15 cellular contexts compared by ENCODE assay signal in the genomic region with DNA sequence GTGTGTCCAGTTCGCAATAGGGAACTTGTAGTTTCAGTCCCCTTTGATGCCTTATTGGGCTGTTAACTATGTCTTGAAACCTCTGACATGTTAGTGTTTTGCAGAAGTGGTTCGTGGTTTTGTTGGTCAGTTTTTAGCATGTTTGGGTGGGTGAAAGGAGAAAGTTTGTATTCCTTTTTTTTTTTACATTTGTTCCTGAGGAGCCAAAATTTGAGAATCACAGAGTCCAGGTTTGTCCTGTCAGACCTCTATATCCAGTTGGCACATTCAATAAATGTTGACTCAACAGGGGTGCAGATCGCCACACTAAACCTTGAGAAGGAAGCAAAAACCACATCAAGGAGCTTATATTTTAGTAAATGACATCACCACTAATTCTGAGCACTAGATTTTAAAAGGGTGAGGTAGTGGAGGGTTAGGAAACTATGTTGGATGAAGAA. TPM values are rescaled to one million over a fixed set of nuclear protein-coding genes. Genes with fewer than 3 reads are reported as not detected.
A peak's percentile ranks its signal among the peaks of the same experiment; 100 is the strongest.
DNase-seq lines count a peak whose midpoint lies in the region; ATAC-seq and TF ChIP-seq lines count a peak whose summit lies in the region.
"Had no signal": no experiment of that assay in that cellular context is flagged by ENCODE, and none has a peak within 500 bp of the region (broad histone marks: within the 10 kb centered on the region; RNA-seq: fewer than 3 reads in every experiment).

No MANE protein-coding gene starts in this region.

- POLR2A ChIA-PET in activated CD8-positive, alpha-beta T cell treated with anti-CD3 and anti-CD28 coated beads, Interleukin-2, amount 10 ng/mL, durations not matched to agents 7 days and 5 days (lab: Charles Lee) = no interaction called here

- no peak overlapping the region for H3K4me3 ChIP-seq in BLaER1
- H3K4me3 ChIP-seq: gastrocnemius medialis, mucosa of descending colon, SJSA1 had no signal

- H3K9ac ChIP-seq in BLaER1 = no peak overlapping the region

- H3K27me3 ChIP-seq in BLaER1 = peaks cover 49% of the 10 kb centered on the region
- H3K27me3 ChIP-seq in foreskin keratinocyte = no peaks in the 10 kb centered on the region
- H3K27me3 ChIP-seq: gastrocnemius medialis, SJSA1 had no signal

- H3K27ac Mint-ChIP-seq in activated CD8-positive, alpha-beta T cell treated with anti-CD3 and anti-CD28 coated beads, Interleukin-2, amount 10 ng/mL, durations not matched to agents 7 days and 5 days = peak overlapping the region; percentile 70
- H3K27ac Mint-ChIP-seq: activated CD4-positive, alpha-beta memory T cell treated with anti-CD3 and anti-CD28 coated beads for 36 hours had no signal

- H3K9me3 ChIP-seq in BLaER1 = no peaks in the 10 kb centered on the region
- H3K9me3 ChIP-seq: gastrocnemius medialis, mucosa of descending colon, SJSA1 had no signal

- no peak for TF ChIP-seq CTCF in foreskin keratinocyte (conservative IDR thresholded peaks at IDR 0.05)

- CTCF ChIA-PET in activated CD8-positive, alpha-beta T cell treated with anti-CD3 and anti-CD28 coated beads, Interleukin-2, amount 10 ng/mL, durations not matched to agents 7 days and 5 days (lab: Charles Lee) = interaction anchor here (0.7 kb wide), 1 partner anchor 121 kb away, joined by 8 read pairs; no protein-coding TSS in a partner anchor

- peak overlapping the region; percentile 24 for H3K4me2 ChIP-seq in BLaER1

- peaks cover 32% of the 10 kb centered on the region; the same call in 1 of the 2 replicates for H4K20me1 ChIP-seq in BLaER1

- DNase-seq in activated CD8-positive, alpha-beta T cell treated with anti-CD3 and anti-CD28 coated beads, Interleukin-2, amount 10 ng/mL, durations not matched to agents 7 days and 5 days = no peak
- DNase-seq in NCI-H1694 treated with DMSO at 0.1 percent for 48 hours (lab: John Stamatoyannopoulos, UW) = no peak
- no peak for DNase-seq in foreskin keratinocyte
- DNase-seq: activated CD4-positive, alpha-beta memory T cell treated with anti-CD3 and anti-CD28 coated beads for 36 hours; gastrocnemius medialis; mucosa of descending colon; NCI-H1092 had no signal

- H3K27me3 Mint-ChIP-seq in activated CD8-positive, alpha-beta T cell treated with anti-CD3 and anti-CD28 coated beads, Interleukin-2, amount 10 ng/mL, durations not matched to agents 7 days and 5 days (ENCODE audit: low read depth) = no peaks in the 10 kb centered on the region
- H3K27me3 Mint-ChIP-seq: activated CD4-positive, alpha-beta memory T cell treated with anti-CD3 and anti-CD28 coated beads for 36 hours had no signal

- peaks cover 16% of the 10 kb centered on the region for H3K4me1 Mint-ChIP-seq in activated CD8-positive, alpha-beta T cell treated with anti-CD3 and anti-CD28 coated beads, Interleukin-2, amount 10 ng/mL, durations not matched to agents 7 days and 5 days (ENCODE audit: low read depth)

- no peak overlapping the region for H3K27ac ChIP-seq in BLaER1
- no peak overlapping the region for H3K27ac ChIP-seq in foreskin keratinocyte
- H3K27ac ChIP-seq: gastrocnemius medialis, SJSA1 had no signal

- H3K36me3 Mint-ChIP-seq in activated CD8-positive, alpha-beta T cell treated with anti-CD3 and anti-CD28 coated beads, Interleukin-2, amount 10 ng/mL, durations not matched to agents 7 days and 5 days (ENCODE audit: low read depth) = peaks cover 18% of the 10 kb centered on the region

- H3K9me3 Mint-ChIP-seq in activated CD8-positive, alpha-beta T cell treated with anti-CD3 and anti-CD28 coated beads, Interleukin-2, amount 10 ng/mL, durations not matched to agents 7 days and 5 days (ENCODE audit: insufficient read depth) = no peaks in the 10 kb centered on the region
- H3K9me3 Mint-ChIP-seq: activated CD4-positive, alpha-beta memory T cell treated with anti-CD3 and anti-CD28 coated beads for 36 hours had no signal

- ATAC-seq in GM19463 (IDR thresholded peaks at IDR 0.05; ENCODE audit: unreplicated experiment) (peak; percentile 54), HG03432 (IDR thresholded peaks at IDR 0.05; ENCODE audit: unreplicated experiment) (peak; percentile 88), HG02973 (IDR thresholded peaks at IDR 0.05; ENCODE audit: unreplicated experiment) (no peak), foreskin keratinocyte (no peak), GM18873 (IDR thresholded peaks at IDR 0.05; ENCODE audit: low FRiP score, unreplicated experiment) (no peak)
- peak; percentile 57 for ATAC-seq in activated CD8-positive, alpha-beta T cell treated with anti-CD3 and anti-CD28 coated beads, Interleukin-2, amount 10 ng/mL, durations not matched to agents 7 days and 5 days
- ATAC-seq: gastrocnemius medialis, mucosa of descending colon had no signal

- no peak overlapping the region for H3K4me3 Mint-ChIP-seq in activated CD8-positive, alpha-beta T cell treated with anti-CD3 and anti-CD28 coated beads, Interleukin-2, amount 10 ng/mL, durations not matched to agents 7 days and 5 days
- H3K4me3 Mint-ChIP-seq: activated CD4-positive, alpha-beta memory T cell treated with anti-CD3 and anti-CD28 coated beads for 36 hours had no signal

- peaks cover 24% of the 10 kb centered on the region for H3K4me1 ChIP-seq in BLaER1
- no peaks in the 10 kb centered on the region for H3K4me1 ChIP-seq in foreskin keratinocyte
- H3K4me1 ChIP-seq: gastrocnemius medialis had no signal

- H3K36me3 ChIP-seq in BLaER1 = peaks cover 20% of the 10 kb centered on the region; the same call in 1 of the 2 replicates
- H3K36me3 ChIP-seq: gastrocnemius medialis, SJSA1 had no signal

RNA-seq across cellular contexts. Expression of a gene that starts 26.2 kb away (rescaled TPM):
- total RNA-seq in activated CD8-positive, alpha-beta T cell treated with anti-CD3 and anti-CD28 coated beads, Interleukin-2, amount 10 ng/mL, durations not matched to agents 7 days and 5 days = 10 to 100 TPM; 22.8 to 24.6 TPM
- 12.4 and 12.8 TPM in 2 replicates for total RNA-seq in foreskin keratinocyte
- 4.5 and 4.6 TPM in 2 replicates for polyA plus RNA-seq in foreskin keratinocyte

RNA-seq across cellular contexts. Expression of a gene that starts 47.8 kb away (rescaled TPM):
- under 1 TPM; 0.34 to 0.63 TPM for total RNA-seq in activated CD8-positive, alpha-beta T cell treated with anti-CD3 and anti-CD28 coated beads, Interleukin-2, amount 10 ng/mL, durations not matched to agents 7 days and 5 days
- 0.14 and 0.17 TPM in 2 replicates for total RNA-seq in foreskin keratinocyte
- polyA plus RNA-seq in foreskin keratinocyte = 0.04 and 0.09 TPM in 2 replicates
- total RNA-seq: activated CD4-positive, alpha-beta memory T cell treated with anti-CD3 and anti-CD28 coated beads for 36 hours; gastrocnemius medialis; skeletal muscle tissue had no signal
- polyA plus RNA-seq: AG04450 had no signal

Comparison
In these comparisons a context has a peak if more than half of its experiments do, and no peak if none do; other contexts are left out.
1. ATAC-seq: peak in GM19463 (single experiment), HG03432 (single experiment) and activated CD8-positive, alpha-beta T cell treated with anti-CD3 and anti-CD28 coated beads, Interleukin-2, amount 10 ng/mL, durations not matched to agents 7 days and 5 days (single experiment); none in HG02973 (single experiment), foreskin keratinocyte (single experiment) and GM18873 (single experiment).